ENCODE assay signal across 1 cellular context in genomic region chr1:45018599-45019230, GRCh38.
A peak's percentile ranks its signal among the peaks of the same experiment; 100 is the strongest.
TF ChIP-seq lines count a peak whose summit lies in the region.

No MANE protein-coding gene starts in this region.

TF ChIP-seq in HepG2, 621 proteins besides CTCF, POLR2A, EP300 and RAD21 (continued from another document):
- TF ChIP-seq ETS1 (CRISPR knock-in tag; IDR thresholded peaks at IDR 0.05), result no peak
- TF ChIP-seq BRCA1 (CRISPR knock-in tag; IDR thresholded peaks at IDR 0.05), result no peak
- 0 out of 2 replicates have a peak, but pooled peaks have one; percentile 17 for TF ChIP-seq SAP130 (CRISPR knock-in tag; IDR thresholded peaks at IDR 0.05; ENCODE audit: low read depth)
- TF ChIP-seq TBX2 (CRISPR knock-in tag; IDR thresholded peaks at IDR 0.05; ENCODE audit: borderline replicate concordance), result 0 out of 2 replicates have a peak, but pooled peaks have one; percentile 19
- TF ChIP-seq THAP9 (CRISPR knock-in tag; IDR thresholded peaks at IDR 0.05; ENCODE audit: borderline replicate concordance), result 0 out of 2 replicates have a peak, but pooled peaks have one; percentile 49
- TF ChIP-seq FOSL2 (CRISPR knock-in tag; IDR thresholded peaks at IDR 0.05), result peak; percentile 21; the same call in 1 of the 2 replicates
